Comparison of ENCODE assay signal across 1 cellular context in genomic region chr1:61107638-61108037, GRCh38.
TF ChIP-seq lines count a peak whose summit lies in the region.

No MANE protein-coding gene starts in this region.

TF ChIP-seq in K562, 482 proteins besides CTCF, POLR2A, EP300 and RAD21 (continued from another document):
- TF ChIP-seq CUX1 (CRISPR knock-in tag; IDR thresholded peaks at IDR 0.05) (no peak), TRIM24 (IDR thresholded peaks at IDR 0.05) (peak; percentile 52 to 61; a peak in 1 of 4 replicates)
TF ChIP-seq in K562: peak in this region for 4.
